Comparison of ENCODE assay signal across 17 cellular contexts in genomic region chr3:37924453-37924852, GRCh38.
DNase-seq lines count a peak whose midpoint lies in the region; ATAC-seq and TF ChIP-seq lines count a peak whose summit lies in the region.
"Had no signal": no experiment of that assay in that cellular context is flagged by ENCODE, and none has a peak within 500 bp of the region (broad histone marks: within the 10 kb centered on the region; RNA-seq: fewer than 3 reads in every experiment).

No MANE protein-coding gene starts in this region.

- no peak for TF ChIP-seq POLR2A in upper lobe of left lung (IDR thresholded peaks at IDR 0.05)

- H3K9me2 ChIP-seq in SK-N-SH = no peaks in the 10 kb centered on the region

- TF ChIP-seq CTCF in SK-N-SH (IDR thresholded peaks at IDR 0.05) (no peak), fibroblast of the aortic adventitia (IDR thresholded peaks at IDR 0.05; ENCODE audit: insufficient read depth, low read length) (no peak), neutrophil (IDR thresholded peaks at IDR 0.05) (no peak), upper lobe of left lung (IDR thresholded peaks at IDR 0.05) (no peak)

- H3K9me3 ChIP-seq in SK-N-SH (no peaks in the 10 kb centered on the region), neutrophil (no peaks in the 10 kb centered on the region), upper lobe of left lung (no peaks in the 10 kb centered on the region)

- TF ChIP-seq EP300 in SK-N-SH (IDR thresholded peaks at IDR 0.05; ENCODE audit: borderline replicate concordance in 1 of 2, low read depth in 1 of 2, low read length in 1 of 2) (no peak), upper lobe of left lung (IDR thresholded peaks at IDR 0.05) (no peak)

- ATAC-seq in SK-N-SH treated with all-trans-retinoic acid at 6 μM for 48 hours (no peak), upper lobe of left lung (ENCODE audit: low FRiP score in 2 of 2) (no peak), HG03095 (IDR thresholded peaks at IDR 0.05; ENCODE audit: unreplicated experiment) (no peak), HG02840 (IDR thresholded peaks at IDR 0.05; ENCODE audit: low FRiP score, unreplicated experiment) (no peak)
- ATAC-seq: naive thymus-derived CD4-positive, alpha-beta T cell; sciatic nerve had no signal

- H2AFZ ChIP-seq in SK-N-SH (ENCODE audit: low read depth) = no peak overlapping the region

- DNase-seq in SK-N-SH (no peak), fibroblast of the aortic adventitia (ENCODE audit: low read depth) (peak; percentile 35), upper lobe of left lung (no peak), G401 (ENCODE audit: low spot score) (no peak)
- DNase-seq: activated CD4-positive, alpha-beta memory T cell treated with anti-CD3 and anti-CD28 coated beads for 36 hours; activated T-cell treated with anti-CD3 and anti-CD28 coated beads, Interleukin-2, amount 50 U/mL, for 48 hours; naive thymus-derived CD4-positive, alpha-beta T cell; NCI-H1105; NCI-H345; SIG-M5 had no signal

- H3K9ac ChIP-seq in SK-N-SH = no peak overlapping the region

- 70% methylated on average over 7 of the region's 7 CpGs for whole genome bisulfite sequencing in SK-N-SH (ENCODE audit: low lambda C conversion rate)
- WGBS in upper lobe of left lung, 2 donors = 58 to 60% methylated on average over 7 of the region's 7 CpGs

- peaks cover 20 to 48% of the 10 kb centered on the region in 2 experiments; a peak in 3 of 4 replicates for H3K4me1 ChIP-seq in SK-N-SH (ENCODE audit: control insufficient read depth in 1 of 2, insufficient read depth in 2 of 2, low read depth in 1 of 2, low read length in 1 of 2)
- peaks cover 48 to 78% of the 10 kb centered on the region in 2 experiments for H3K4me1 ChIP-seq in neutrophil (ENCODE audit: control insufficient read depth in 1 of 2, insufficient read depth in 1 of 2, low read depth in 1 of 2, low read length in 1 of 2)
- peaks cover 33 to 41% (median 38%) of the 10 kb centered on the region in 4 donors for H3K4me1 ChIP-seq in upper lobe of left lung

- H4K20me1 ChIP-seq in SK-N-SH (ENCODE audit: insufficient read depth) = no peaks in the 10 kb centered on the region

- peak overlapping the region; percentile 30; the same call in 1 of the 2 replicates for H3K4me2 ChIP-seq in SK-N-SH

- in situ Hi-C loops in G401 (cut with HindIII; ENCODE audit: low sequenced_read_pairs) = no loop called here

- H3K27me3 ChIP-seq in SK-N-SH (ENCODE audit: insufficient read depth) = no peaks in the 10 kb centered on the region
- no peaks in the 10 kb centered on the region for H3K27me3 ChIP-seq in neutrophil
- no peaks in the 10 kb centered on the region for H3K27me3 ChIP-seq in upper lobe of left lung

- no peaks in the 10 kb centered on the region for H3F3A ChIP-seq in SK-N-SH (replicated peaks; ENCODE audit: insufficient read depth)

- POLR2A ChIA-PET in SK-N-SH (lab: Yijun Ruan, JAX) = no interaction called here

- H3K79me2 ChIP-seq in SK-N-SH (ENCODE audit: insufficient read depth) = peaks cover 53% of the 10 kb centered on the region

- CTCF ChIA-PET in SK-N-SH (lab: Yijun Ruan, JAX) = no interaction called here

- H3K36me3 ChIP-seq in SK-N-SH (replicated peaks in 1 of 2; ENCODE audit: control insufficient read depth in 1 of 2, insufficient read depth in 2 of 2, low read length in 1 of 2) (peaks cover 0 to 10% of the 10 kb centered on the region in 2 experiments), neutrophil (no peaks in the 10 kb centered on the region), upper lobe of left lung (no peaks in the 10 kb centered on the region)

- H3K27ac ChIP-seq in SK-N-SH (ENCODE audit: low read depth in 2 of 2, low read length in 1 of 2) (peak overlapping the region; percentile 6 to 8; a peak in 1 of 4 replicates), neutrophil (peak overlapping the region; percentile 74), upper lobe of left lung (peak overlapping the region; percentile 25 to 71 (median 54))
- H3K27ac ChIP-seq: 22Rv1, C4-2B had no signal

- TF ChIP-seq RAD21 in SK-N-SH (IDR thresholded peaks at IDR 0.05; ENCODE audit: low read length) = no peak

- no peak overlapping the region for H3K4me3 ChIP-seq in SK-N-SH (ENCODE audit: low read depth in 2 of 2, low read length in 1 of 2)
- H3K4me3 ChIP-seq in fibroblast of the aortic adventitia (ENCODE audit: low read depth, low read length) = no peak overlapping the region
- no peak overlapping the region for H3K4me3 ChIP-seq in neutrophil (ENCODE audit: low read depth in 1 of 2, low read length in 1 of 2)
- H3K4me3 ChIP-seq in upper lobe of left lung = no peak overlapping the region

TF ChIP-seq in SK-N-SH, 30 proteins besides CTCF, POLR2A, EP300 and RAD21:
- no peak for TF ChIP-seq TEAD4 (IDR thresholded peaks at IDR 0.05; ENCODE audit: borderline replicate concordance, insufficient read depth)
- TF ChIP-seq GATA2 (CRISPR knock-in tag; IDR thresholded peaks at IDR 0.05) = no peak
- no peak for TF ChIP-seq RCOR1 (IDR thresholded peaks at IDR 0.05; ENCODE audit: low read length)
- no peak for TF ChIP-seq POLR2AphosphoS5 (IDR thresholded peaks at IDR 0.05; ENCODE audit: low read depth, low read length)
- no peak for TF ChIP-seq MAX (IDR thresholded peaks at IDR 0.05; ENCODE audit: low read depth)
- TF ChIP-seq PBX3 (IDR thresholded peaks at IDR 0.05) = no peak
- no peak for TF ChIP-seq TCF12 (IDR thresholded peaks at IDR 0.05)

TF ChIP-seq in SK-N-SH treated with all-trans-retinoic acid at 6 μM for 48 hours, 23 proteins besides CTCF, POLR2A, EP300 and RAD21:
- TF ChIP-seq TSHZ2 (CRISPR knock-in tag; IDR thresholded peaks at IDR 0.05) = no peak
- TF ChIP-seq GLIS3 (CRISPR knock-in tag; IDR thresholded peaks at IDR 0.05) = no peak
- no peak for TF ChIP-seq PATZ1 (CRISPR knock-in tag; IDR thresholded peaks at IDR 0.05; ENCODE audit: borderline replicate concordance)
- TF ChIP-seq OSR1 (CRISPR knock-in tag; IDR thresholded peaks at IDR 0.05) = no peak
- no peak for TF ChIP-seq ZFP3 (CRISPR knock-in tag; IDR thresholded peaks at IDR 0.05)
- no peak for TF ChIP-seq ZNF565 (CRISPR knock-in tag; conservative IDR thresholded peaks at IDR 0.05; ENCODE audit: low read depth)
- TF ChIP-seq ARNTL (CRISPR knock-in tag; IDR thresholded peaks at IDR 0.05; ENCODE audit: borderline replicate concordance, low read depth) = no peak
- TF ChIP-seq RARB (CRISPR knock-in tag; IDR thresholded peaks at IDR 0.05) = no peak
- TF ChIP-seq ZNF8 (CRISPR knock-in tag; IDR thresholded peaks at IDR 0.05) = no peak

Comparison
In these comparisons a context has a peak if more than half of its experiments do, and no peak if none do; other contexts are left out.
1. H3K27ac ChIP-seq: peak in every context shown above with its lines; median percentile 74 in neutrophil; 54 in upper lobe of left lung; 7 in SK-N-SH.